27 cellular contexts compared by ENCODE assay signal in the genomic region with DNA sequence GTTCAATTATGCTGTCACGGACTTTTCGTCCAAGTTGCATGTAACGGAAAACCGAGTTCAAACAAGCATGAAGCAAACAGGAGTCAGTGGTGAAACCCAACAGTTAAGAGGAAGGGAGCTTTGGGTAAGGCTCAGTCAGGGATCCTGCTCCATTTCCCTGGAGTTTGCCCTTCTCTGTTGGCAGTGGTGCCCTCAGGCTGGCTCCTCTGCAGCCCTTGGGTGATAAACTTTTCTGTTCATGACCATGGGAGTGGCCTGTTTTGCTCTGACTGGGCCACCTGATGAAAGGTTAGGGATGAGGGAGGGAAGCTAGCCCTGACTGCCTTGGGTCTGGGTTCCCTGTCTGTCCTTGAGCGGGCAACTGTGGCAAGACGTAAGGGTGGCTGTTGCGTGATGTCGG. TPM values are rescaled to one million over a fixed set of nuclear protein-coding genes. Genes with fewer than 3 reads are reported as not detected.
DNase-seq lines count a peak whose midpoint lies in the region; ATAC-seq, FAIRE-seq and TF ChIP-seq lines count a peak whose summit lies in the region.
"Had no signal": no experiment of that assay in that cellular context is flagged by ENCODE, and none has a peak within 500 bp of the region (broad histone marks: within the 10 kb centered on the region; RNA-seq: fewer than 3 reads in every experiment).

No MANE protein-coding gene starts in this region.

- H2BK15ac ChIP-seq in H9 (ENCODE audit: low read depth, low read length) = no peak overlapping the region
- no peak overlapping the region for H2BK15ac ChIP-seq in H1 (ENCODE audit: low read length)

- H3K14ac ChIP-seq in H9 (ENCODE audit: insufficient read depth, low read length) (no peak overlapping the region), H1 (ENCODE audit: insufficient read length) (no peak overlapping the region)

- H2BK120ac ChIP-seq in H9 (ENCODE audit: low read depth, low read length, poor library complexity, severe bottlenecking) = no peak overlapping the region
- no peak overlapping the region for H2BK120ac ChIP-seq in H1 (replicated peaks; ENCODE audit: low read depth, low read length)

- H3K4me2 ChIP-seq in H9 (ENCODE audit: insufficient read depth, insufficient read length, low read length) (no peak overlapping the region), H1 (ENCODE audit: insufficient read depth in 1 of 2, low read depth in 2 of 2, low read length in 2 of 2) (no peak overlapping the region)
- H3K4me2 ChIP-seq: A549; BLaER1 treated with 17β-estradiol and CSF1 and Interleukin-3, amounts not matched to agents 10 nM and 100 nM; GM23338 had no signal

- H4K91ac ChIP-seq in H9 (ENCODE audit: insufficient read length, low read depth, low read length) (no peak overlapping the region), H1 (replicated peaks; ENCODE audit: insufficient read length, low read length) (no peak overlapping the region)

- H3K9ac ChIP-seq in H9 (ENCODE audit: extremely low read depth, insufficient read length, low read length) (no peak overlapping the region), H1 (replicated peaks in 1 of 4; ENCODE audit: extremely low read depth in 1 of 4, low read depth in 3 of 4, low read length in 3 of 4) (no peak overlapping the region)
- H3K9ac ChIP-seq: BLaER1 treated with 17β-estradiol and CSF1 and Interleukin-3, amounts not matched to agents 10 nM and 100 nM had no signal

- no peak overlapping the region for H2AK5ac ChIP-seq in H9 (ENCODE audit: insufficient read length, low read length)
- no peak overlapping the region for H2AK5ac ChIP-seq in H1 (ENCODE audit: low read depth, low read length)

- intact Hi-C loops in mucosa of descending colon (cut with DNase I, micrococcal nuclease) = no loop called here
- intact Hi-C loops in tibial artery (cut with DNase I; ENCODE audit: low total_unique reads) = no loop called here

- peaks cover 27 to 41% of the 10 kb centered on the region in 2 experiments for H3K4me1 Mint-ChIP-seq in H9
- no peaks in the 10 kb centered on the region for H3K4me1 Mint-ChIP-seq in activated T-cell treated with anti-CD3 and anti-CD28 coated beads, Interleukin-2, amount 50 U/mL, for 4 hours (ENCODE audit: low read depth)
- H3K4me1 Mint-ChIP-seq: CD14-positive monocyte; CD8-positive, alpha-beta memory T cell had no signal

- no peak for TF ChIP-seq RAD21 in H1 (IDR thresholded peaks at IDR 0.05 in 1 of 2, conservative IDR thresholded peaks at IDR 0.05 in 1 of 2; ENCODE audit: low read depth in 2 of 2, low read length in 2 of 2)

- H3K79me2 ChIP-seq in H9 (ENCODE audit: insufficient read depth, low read length) = no peaks in the 10 kb centered on the region
- no peaks in the 10 kb centered on the region for H3K79me2 ChIP-seq in H1 (ENCODE audit: control insufficient read depth in 1 of 2, insufficient read depth in 2 of 2, low read length in 2 of 2)

- no peak overlapping the region for H2BK20ac ChIP-seq in H9 (ENCODE audit: low read depth, low read length, poor library complexity, severe bottlenecking)
- H2BK20ac ChIP-seq in H1 (ENCODE audit: low read length) = no peak overlapping the region

- no peak overlapping the region for H3K4me3 ChIP-seq in H1 (ENCODE audit: extremely low read depth in 1 of 4, insufficient read depth in 2 of 4, low read depth in 3 of 4, low read length in 4 of 4)
- H3K4me3 ChIP-seq in mucosa of descending colon = no peak overlapping the region
- no peak overlapping the region for H3K4me3 ChIP-seq in tibial artery
- H3K4me3 ChIP-seq: A549; BLaER1 treated with 17β-estradiol and CSF1 and Interleukin-3, amounts not matched to agents 10 nM and 100 nM; GM23338 had no signal

- no peak overlapping the region for H3K56ac ChIP-seq in H9 (ENCODE audit: insufficient read length, low read depth, low read length)
- H3K56ac ChIP-seq in H1 (replicated peaks; ENCODE audit: insufficient read length, low read depth, low read length) = no peak overlapping the region

- H3K23me2 ChIP-seq in H9 (ENCODE audit: insufficient read length, low read depth, low read length, poor library complexity, severe bottlenecking) (no peaks in the 10 kb centered on the region), H1 (ENCODE audit: low read depth, low read length) (no peaks in the 10 kb centered on the region; the same call in 1 of the 2 replicates)

- no peak for TF ChIP-seq CTCF in H9 (conservative IDR thresholded peaks at IDR 0.05)
- TF ChIP-seq CTCF in H1 (IDR thresholded peaks at IDR 0.05; ENCODE audit: control extremely low read depth in 1 of 3, insufficient read depth in 1 of 3, low read depth in 1 of 3, low read length in 3 of 3) = no peak
- TF ChIP-seq CTCF in mucosa of descending colon (IDR thresholded peaks at IDR 0.05) = no peak
- TF ChIP-seq CTCF in tibial artery (IDR thresholded peaks at IDR 0.05) = no peak

- H3K4me1 ChIP-seq in H9 (ENCODE audit: insufficient read depth, low read length) (no peaks in the 10 kb centered on the region; the same call in 1 of the 2 replicates), H1 (replicated peaks in 1 of 4; ENCODE audit: control insufficient read depth in 3 of 4, insufficient read depth in 4 of 4, low read length in 3 of 4) (peaks cover 0 to 7% (median 4%) of the 10 kb centered on the region in 4 experiments; a peak in 3 of 7 replicates), mucosa of descending colon (ENCODE audit: low read depth) (peaks cover 4% of the 10 kb centered on the region), tibial artery (peaks cover 0 to 17% (median 0%) of the 10 kb centered on the region in 4 donors)

- H3K36me3 ChIP-seq in H1 (ENCODE audit: control insufficient read depth in 2 of 4, insufficient read depth in 4 of 4, low read length in 3 of 4) = no peaks in the 10 kb centered on the region
- H3K36me3 ChIP-seq in mucosa of descending colon (ENCODE audit: low read depth) = no peaks in the 10 kb centered on the region
- H3K36me3 ChIP-seq in tibial artery = no peaks in the 10 kb centered on the region

- no peak overlapping the region for H3K23ac ChIP-seq in H9 (ENCODE audit: insufficient read length, low read depth, low read length)
- H3K23ac ChIP-seq in H1 (ENCODE audit: insufficient read length) = no peak overlapping the region

- no peaks in the 10 kb centered on the region; the same call in 1 of the 2 replicates for H3K27me3 Mint-ChIP-seq in H9 (ENCODE audit: low read depth)
- H3K27me3 Mint-ChIP-seq in activated T-cell treated with anti-CD3 and anti-CD28 coated beads, Interleukin-2, amount 50 U/mL, for 4 hours (ENCODE audit: low read depth) = no peaks in the 10 kb centered on the region
- H3K27me3 Mint-ChIP-seq: CD4-positive, alpha-beta T cell had no signal

- H3K9me3 Mint-ChIP-seq in H9 = no peaks in the 10 kb centered on the region; a peak in 2 of 5 replicates
- H3K9me3 Mint-ChIP-seq in activated T-cell treated with anti-CD3 and anti-CD28 coated beads, Interleukin-2, amount 50 U/mL, for 4 hours = no peaks in the 10 kb centered on the region
- H3K9me3 Mint-ChIP-seq: CD14-positive monocyte; CD4-positive, alpha-beta T cell; CD8-positive, alpha-beta memory T cell; GM23338 had no signal

- H3K36me3 Mint-ChIP-seq in H9 (ENCODE audit: insufficient read depth in 1 of 3, low read depth in 3 of 3) = no peaks in the 10 kb centered on the region
- H3K36me3 Mint-ChIP-seq in activated T-cell treated with anti-CD3 and anti-CD28 coated beads, Interleukin-2, amount 50 U/mL, for 4 hours (ENCODE audit: insufficient read depth) = no peaks in the 10 kb centered on the region
- H3K36me3 Mint-ChIP-seq: CD8-positive, alpha-beta memory T cell had no signal

- H2AFZ ChIP-seq in H9 (ENCODE audit: low read length) = no peak overlapping the region
- no peak overlapping the region for H2AFZ ChIP-seq in H1 (ENCODE audit: low read length)
- H2AFZ ChIP-seq: GM23338 had no signal

- no peak overlapping the region for H3K4me3 Mint-ChIP-seq in H9
- no peak overlapping the region for H3K4me3 Mint-ChIP-seq in activated T-cell treated with anti-CD3 and anti-CD28 coated beads, Interleukin-2, amount 50 U/mL, for 4 hours
- H3K4me3 Mint-ChIP-seq: CD14-positive monocyte; CD4-positive, alpha-beta T cell; CD8-positive, alpha-beta memory T cell; GM23338 had no signal

- peak; percentile 29 for ATAC-seq in mucosa of descending colon
- ATAC-seq in activated T-cell treated with anti-CD3 and anti-CD28 coated beads, Interleukin-2, amount 50 U/mL, for 4 hours = no peak
- ATAC-seq: A549 had no signal

- no peaks in the 10 kb centered on the region for H3K27me3 ChIP-seq in H9 (ENCODE audit: insufficient read depth, low read length)
- H3K27me3 ChIP-seq in H1 (replicated peaks in 1 of 4; ENCODE audit: control insufficient read depth in 3 of 4, extremely low read depth in 1 of 4, insufficient read depth in 3 of 4, low read length in 3 of 4) = no peaks in the 10 kb centered on the region
- no peaks in the 10 kb centered on the region for H3K27me3 ChIP-seq in tibial artery
- H3K27me3 ChIP-seq: BE2C; BLaER1 treated with 17β-estradiol and CSF1 and Interleukin-3, amounts not matched to agents 10 nM and 100 nM had no signal

- H3K79me1 ChIP-seq in H9 (ENCODE audit: insufficient read depth, low read depth, low read length, poor library complexity, severe bottlenecking) (no peaks in the 10 kb centered on the region), H1 (ENCODE audit: low read depth, low read length) (no peaks in the 10 kb centered on the region)

- TF ChIP-seq POLR2A in H1 (IDR thresholded peaks at IDR 0.05; ENCODE audit: control extremely low read depth in 1 of 2, low read depth in 2 of 2, low read length in 2 of 2) = no peak

- no peak overlapping the region for H3T11ph ChIP-seq in H9 (ENCODE audit: low read length)

- no peak overlapping the region for H2BK5ac ChIP-seq in H9 (ENCODE audit: insufficient read length, low read length)
- H2BK5ac ChIP-seq in H1 (ENCODE audit: low read depth, low read length) = no peak overlapping the region

- H3K18ac ChIP-seq in H9 (ENCODE audit: insufficient read length, low read depth, low read length) (no peak overlapping the region), H1 (ENCODE audit: extremely low read depth, low read length) (0 out of 2 replicates have a peak overlapping the region, but pooled peaks have one; percentile 19)

- H3K27ac ChIP-seq in H9 (ENCODE audit: insufficient read length, low read depth, low read length) (no peak overlapping the region), H1 (ENCODE audit: low read depth, low read length) (no peak overlapping the region), tibial artery (no peak overlapping the region)
- H3K27ac ChIP-seq: A549; BLaER1 treated with 17β-estradiol and CSF1 and Interleukin-3, amounts not matched to agents 10 nM and 100 nM had no signal

- H4K20me1 ChIP-seq in H9 (ENCODE audit: control insufficient read depth, insufficient read depth, insufficient read length) = no peaks in the 10 kb centered on the region
- H4K20me1 ChIP-seq in H1 (replicated peaks in 1 of 2; ENCODE audit: control insufficient read depth in 1 of 2, insufficient read depth in 2 of 2, low read length in 2 of 2) = no peaks in the 10 kb centered on the region
- H4K20me1 ChIP-seq: BLaER1 treated with 17β-estradiol and CSF1 and Interleukin-3, amounts not matched to agents 10 nM and 100 nM had no signal

- no peak for TF ChIP-seq EP300 in H1 (IDR thresholded peaks at IDR 0.05; ENCODE audit: borderline replicate concordance in 1 of 2, low read depth in 2 of 2, low read length in 2 of 2)

- DNase-seq in H9 (no peak), H1 (ENCODE audit: low read depth in 1 of 2, low spot score in 2 of 2) (no peak), left kidney (ENCODE audit: low read depth, low spot score) (peak; percentile 26), mucosa of descending colon (no peak), DMS53 treated with DMSO at 0.1 percent for 48 hours (lab: John Stamatoyannopoulos, UW; ENCODE audit: unreplicated experiment) (no peak), tibial artery (no peak)
- DNase-seq in effector CD4-positive, alpha-beta T cell = no peak
- DNase-seq in activated T-cell treated with anti-CD3 and anti-CD28 coated beads, Interleukin-2, amount 50 U/mL, for 4 hours = no peak
- DNase-seq: 8988T; ACHN; AML-193; BE2C; CD4-positive, alpha-beta T cell; CD8-positive, alpha-beta memory T cell; DMS 273 treated with DMSO at 0.1 percent for 48 hours; DMS79 treated with DMSO at 0.1 percent for 48 hours; GF-D8; HCEC 1CT had no signal

- H4K8ac ChIP-seq in H9 (replicated peaks; ENCODE audit: insufficient read length, low read depth, low read length) (no peak overlapping the region), H1 (ENCODE audit: extremely low read depth, insufficient read depth, low read length) (no peak overlapping the region)

- H3K27ac Mint-ChIP-seq in H9 = no peak overlapping the region
- H3K27ac Mint-ChIP-seq: CD14-positive monocyte; CD4-positive, alpha-beta T cell; CD8-positive, alpha-beta memory T cell; GM23338 had no signal

- POLR2A ChIA-PET in H1 (lab: Charles Lee; ENCODE audit: partially characterized antibody) = interaction anchor here (0.7 to 3.8 kb wide), 7 partner anchors 8 to 213 kb away, joined by 3 to 57 read pairs (median 3); partner anchors contain the start of gene CHAC1

- H3K4ac ChIP-seq in H9 (ENCODE audit: low read depth, low read length) = peak overlapping the region; percentile 50; the same call in 1 of the 2 replicates
- no peak overlapping the region for H3K4ac ChIP-seq in H1 (replicated peaks; ENCODE audit: insufficient read length, low read depth, low read length)

- no peak overlapping the region for H2BK12ac ChIP-seq in H9 (ENCODE audit: insufficient read length, low read depth, low read length)
- H2BK12ac ChIP-seq in H1 (ENCODE audit: low read depth, low read length) = no peak overlapping the region

- CTCF ChIA-PET in H1 (lab: Charles Lee; ENCODE audit: partially characterized antibody) = interaction anchor here (0.5 to 4.8 kb wide), 9 partner anchors 15 to 226 kb away, joined by 3 to 33 read pairs (median 3); no protein-coding TSS in a partner anchor

- FAIRE-seq in H1 (lab: Jason Lieb, UNC) = no peak
- FAIRE-seq: A549, D721Med, GM12891, GM18507, H54 had no signal

- H4K5ac ChIP-seq in H9 (ENCODE audit: insufficient read length, low read depth, low read length) (no peak overlapping the region), H1 (ENCODE audit: insufficient read length, low read depth, low read length) (no peak overlapping the region)

- no peaks in the 10 kb centered on the region for H3K9me3 ChIP-seq in H9 (ENCODE audit: control insufficient read depth, low read depth, low read length)
- no peaks in the 10 kb centered on the region for H3K9me3 ChIP-seq in H1 (ENCODE audit: insufficient read depth in 2 of 2, low read depth in 1 of 2, low read length in 1 of 2)
- no peaks in the 10 kb centered on the region for H3K9me3 ChIP-seq in mucosa of descending colon
- H3K9me3 ChIP-seq in tibial artery = no peaks in the 10 kb centered on the region
- H3K9me3 ChIP-seq: A549; BE2C; BLaER1 treated with 17β-estradiol and CSF1 and Interleukin-3, amounts not matched to agents 10 nM and 100 nM had no signal

- no CpG with 5 or more reads among the region's 8 CpGs for WGBS in H9 (ENCODE audit: extremely low coverage, insufficient read length, low lambda C conversion rate)
- 96% methylated on average over 8 of the region's 8 CpGs; no CpG with 5 or more reads in 1 of the 2 experiments for WGBS in H1 (ENCODE audit: extremely low coverage in 1 of 2, insufficient coverage in 1 of 2, insufficient read length in 1 of 2, insufficient replicate concordance in 2 of 2, low coverage in 1 of 2, low lambda C conversion rate in 2 of 2, missing lambda C conversion rate in 1 of 2), 2 experiments

RNA-seq across cellular contexts. Expression of gene CHAC1, which starts 16.1 kb away (rescaled TPM):
- total RNA-seq in H9 (2021) (47.2 and 48.7 TPM in 2 replicates), mucosa of descending colon (1 to 10 TPM in 2 of 3 donors, under 1 TPM in 1; 0.69 to 3.1 (median 2.6) TPM)
- total RNA-seq in H1 (2021; fragmentation: NEBNext Ultra II Directional; extraction: Animal tissue kit (Norgen Biotek cat#: 25700)) = 28.7 and 34.3 TPM in 2 replicates
- polyA plus RNA-seq in H1 (2011; rRNA removed) = 159 and 215 TPM in 2 replicates
- 112 TPM for polyA plus RNA-seq in H1 (2011; cell fraction: cytosol; rRNA removed)
- 104 TPM for polyA plus RNA-seq in H1 (2011; cell fraction: nucleus; rRNA removed)
- polyA plus RNA-seq in H1 (2012, experiment 1 of 2) = 33.4 to 49.1 TPM (median 43.9 TPM) in 4 replicates
- polyA plus RNA-seq in H1 (2012, experiment 2 of 2) = 56.2 TPM
- polyA plus RNA-seq in H1 (2013, experiment 1 of 2) = 17.9 TPM
- polyA plus RNA-seq in H1 (2013, experiment 2 of 2) = 16.9 TPM
- 55.7 and 84.0 TPM in 2 replicates for polyA minus RNA-seq in H1 (2011; rRNA and poly(A)+ RNA removed)
- 89.2 TPM for polyA minus RNA-seq in H1 (2011; cell fraction: cytosol; rRNA and poly(A)+ RNA removed)
- 65.8 TPM for polyA minus RNA-seq in H1 (2011; cell fraction: nucleus; rRNA and poly(A)+ RNA removed)
- total RNA-seq in activated T-cell treated with anti-CD3 and anti-CD28 coated beads, Interleukin-2, amount 50 U/mL, for 4 hours = 10 to 100 TPM; 12.0 to 31.3 (median 20.8) TPM
- polyA plus RNA-seq: CD14-positive monocyte; CD8-positive, alpha-beta memory T cell had no signal

RNA-seq across cellular contexts. Expression of gene DLL4, which starts 40.2 kb away (rescaled TPM):
- total RNA-seq in H9 (2021) (0.28 and 0.35 TPM in 2 replicates), mucosa of descending colon (10 to 100 TPM in 2 of 3 donors, 1 to 10 TPM in 1; 9.4 to 23.0 (median 15.6) TPM)
- total RNA-seq in H1 (2021; fragmentation: NEBNext Ultra II Directional; extraction: Animal tissue kit (Norgen Biotek cat#: 25700)) = 0.48 and 0.60 TPM in 2 replicates
- polyA plus RNA-seq in H1 (2011; rRNA removed) = 0.22 and 0.23 TPM in 2 replicates
- 0.21 TPM for polyA plus RNA-seq in H1 (2011; cell fraction: cytosol; rRNA removed)
- polyA plus RNA-seq in H1 (2011; cell fraction: nucleus; rRNA removed) = 1.0 TPM
- 0.12 to 0.18 TPM (median 0.17 TPM) in 3 of 4 replicates, not detected in the other for polyA plus RNA-seq in H1 (2012, experiment 1 of 2)
- polyA plus RNA-seq in H1 (2012, experiment 2 of 2) = 0.16 TPM
- 0.20 TPM for polyA plus RNA-seq in H1 (2013, experiment 1 of 2)
- 0.20 TPM for polyA plus RNA-seq in H1 (2013, experiment 2 of 2)
- 0.27 and 0.85 TPM in 2 replicates for polyA minus RNA-seq in H1 (2011; rRNA and poly(A)+ RNA removed)
- not detected for polyA minus RNA-seq in H1 (2011; cell fraction: cytosol; rRNA and poly(A)+ RNA removed)
- 2.5 TPM for polyA minus RNA-seq in H1 (2011; cell fraction: nucleus; rRNA and poly(A)+ RNA removed)
- under 1 TPM; 0.05 to 0.38 (median 0.37) TPM for total RNA-seq in activated T-cell treated with anti-CD3 and anti-CD28 coated beads, Interleukin-2, amount 50 U/mL, for 4 hours
- total RNA-seq: CD8-positive, alpha-beta memory T cell; Daoy had no signal
- polyA plus RNA-seq: CD14-positive monocyte; CD8-positive, alpha-beta memory T cell had no signal
